8 cellular contexts compared by ENCODE assay signal in the genomic region with DNA sequence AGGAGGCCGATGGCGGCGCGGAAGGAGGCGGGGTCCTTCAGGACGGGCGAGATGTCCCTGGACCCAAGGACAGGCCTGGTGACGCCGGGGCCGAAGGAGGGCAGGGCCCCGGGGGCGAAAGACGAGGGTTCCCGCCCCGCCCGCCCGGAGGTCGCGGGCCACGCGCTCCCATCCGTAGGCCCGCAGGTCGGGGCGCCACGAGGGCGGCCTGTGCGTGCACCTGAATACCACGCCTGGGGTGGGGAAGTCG. TPM values are rescaled to one million over a fixed set of nuclear protein-coding genes. Genes with fewer than 3 reads are reported as not detected.
DNase-seq lines count a peak whose midpoint lies in the region; ATAC-seq and TF ChIP-seq lines count a peak whose summit lies in the region.

No MANE protein-coding gene starts in this region.

- no peaks in the 10 kb centered on the region for H3F3A ChIP-seq in PC-3 (ENCODE audit: low read length, unreplicated experiment)

- peak overlapping the region; percentile 89 for H3K4me3 Mint-ChIP-seq in stimulated activated naive CD8-positive, alpha-beta T cell treated with anti-CD3 and anti-CD28 coated beads, Interleukin-15, Interleukin-2, amounts not matched to agents 100 ng/mL and 50 ng/mL, for 24 hours

- peaks cover 24% of the 10 kb centered on the region for H3K79me2 ChIP-seq in PC-3 (ENCODE audit: low read length)

- intact Hi-C loops in PC-3 (cut with micrococcal nuclease) = loop anchor here (10.0 kb wide), 1 partner anchor 353 kb away; no protein-coding TSS in a partner anchor
- intact Hi-C loops in esophagus squamous epithelium (cut with DNase I) = loop anchor here (5.0 to 10.0 kb wide), 2 partner anchors 46 to 353 kb away; a partner anchor contains a TSS

- H3K27me3 ChIP-seq in PC-3 (ENCODE audit: low read length) (no peaks in the 10 kb centered on the region), esophagus squamous epithelium (no peaks in the 10 kb centered on the region)

- no peaks in the 10 kb centered on the region for H3K27me3 Mint-ChIP-seq in stimulated activated naive CD8-positive, alpha-beta T cell treated with anti-CD3 and anti-CD28 coated beads, Interleukin-15, Interleukin-2, amounts not matched to agents 100 ng/mL and 50 ng/mL, for 24 hours

- no peak for DNase-seq in stimulated activated naive CD8-positive, alpha-beta T cell treated with anti-CD3 and anti-CD28 coated beads, Interleukin-15, Interleukin-2, amounts not matched to agents 100 U/mL and 50 U/mL, for 24 hours
- DNase-seq in PC-3 (no peak), esophagus squamous epithelium (lab: John Stamatoyannopoulos, UW) (no peak), skeletal muscle cell (ENCODE audit: low read depth) (no peak), NCI-H1417 treated with DMSO at 0.1 percent for 48 hours (lab: John Stamatoyannopoulos, UW) (no peak), H4 (ENCODE audit: low spot score) (no peak)

- TF ChIP-seq CTCF in PC-3 (conservative IDR thresholded peaks at IDR 0.05; ENCODE audit: low read depth, low read length) (no peak), esophagus squamous epithelium (IDR thresholded peaks at IDR 0.05) (no peak)

- H3K36me3 ChIP-seq in PC-3 (ENCODE audit: low read depth, low read length) (peaks cover 7% of the 10 kb centered on the region; the same call in 1 of the 2 replicates), esophagus squamous epithelium (peaks cover 7 to 27% (median 14%) of the 10 kb centered on the region in 3 donors)

- no TSS peak for BruUV-seq in PC-3 (replicated peaks; lab: Mats Ljungman, UMichigan)

- no peaks in the 10 kb centered on the region for H3K9me3 ChIP-seq in PC-3 (ENCODE audit: low read length)
- no peaks in the 10 kb centered on the region for H3K9me3 ChIP-seq in esophagus squamous epithelium

- H4K20me1 ChIP-seq in PC-3 (ENCODE audit: low read length) = 0 out of 2 replicates have a peak, but pooled peaks cover 4% of the 10 kb centered on the region

- H3K9ac ChIP-seq in PC-3 (ENCODE audit: low read length) = peak overlapping the region; percentile 95

- no peaks in the 10 kb centered on the region for H3K9me3 Mint-ChIP-seq in stimulated activated naive CD8-positive, alpha-beta T cell treated with anti-CD3 and anti-CD28 coated beads, Interleukin-15, Interleukin-2, amounts not matched to agents 100 ng/mL and 50 ng/mL, for 24 hours

- TF ChIP-seq POLR2A in esophagus squamous epithelium (IDR thresholded peaks at IDR 0.05) = no peak

- peaks cover 24% of the 10 kb centered on the region for H3K36me3 Mint-ChIP-seq in stimulated activated naive CD8-positive, alpha-beta T cell treated with anti-CD3 and anti-CD28 coated beads, Interleukin-15, Interleukin-2, amounts not matched to agents 100 ng/mL and 50 ng/mL, for 24 hours (ENCODE audit: low read depth)

- H3K27ac Mint-ChIP-seq in stimulated activated naive CD8-positive, alpha-beta T cell treated with anti-CD3 and anti-CD28 coated beads, Interleukin-15, Interleukin-2, amounts not matched to agents 100 ng/mL and 50 ng/mL, for 24 hours = peak overlapping the region; percentile 94

- no peak for ATAC-seq in stimulated activated naive CD8-positive, alpha-beta T cell treated with anti-CD3 and anti-CD28 coated beads, Interleukin-15, Interleukin-2, amounts not matched to agents 100 U/mL and 50 U/mL, for 24 hours
- ATAC-seq in PC-3 = no peak
- no peak for ATAC-seq in HG02938 (IDR thresholded peaks at IDR 0.05; ENCODE audit: unreplicated experiment)

- peak overlapping the region; percentile 76 for H3K4me3 ChIP-seq in PC-3 (ENCODE audit: low read length)
- peak overlapping the region; percentile 64 to 99 (median 74) for H3K4me3 ChIP-seq in esophagus squamous epithelium
- peak overlapping the region; percentile 65 for H3K4me3 ChIP-seq in skeletal muscle cell (ENCODE audit: low read depth, low read length)

- no CpG with 5 or more reads among the region's 30 CpGs for WGBS in esophagus squamous epithelium, 2 donors

- H3K4me1 Mint-ChIP-seq in stimulated activated naive CD8-positive, alpha-beta T cell treated with anti-CD3 and anti-CD28 coated beads, Interleukin-15, Interleukin-2, amounts not matched to agents 100 ng/mL and 50 ng/mL, for 24 hours (ENCODE audit: low read depth) = peaks cover 25% of the 10 kb centered on the region

- CTCF ChIA-PET in PC-3 (lab: Charles Lee) = interaction anchor here (1.8 kb wide), 1 partner anchor 46 kb away, joined by 5 read pairs; a partner anchor contains a TSS

- H3K4me1 ChIP-seq in PC-3 (ENCODE audit: insufficient read depth, low read length) = peaks cover 10% of the 10 kb centered on the region
- peaks cover 30 to 66% (median 39%) of the 10 kb centered on the region in 3 donors for H3K4me1 ChIP-seq in esophagus squamous epithelium

- H2AFZ ChIP-seq in PC-3 (ENCODE audit: low read length) = peak overlapping the region; percentile 78; the same call in 1 of the 2 replicates

- peak overlapping the region; percentile 93 for H3K4me2 ChIP-seq in PC-3 (ENCODE audit: low read length)

- H3K27ac ChIP-seq in PC-3 (ENCODE audit: low read length) (peak overlapping the region; percentile 73), esophagus squamous epithelium (peak overlapping the region; percentile 92 to 98 (median 94))

- H3K9me2 ChIP-seq in PC-3 (replicated peaks; ENCODE audit: low read length) = no peaks in the 10 kb centered on the region

- POLR2A ChIA-PET in PC-3 (lab: Charles Lee; ENCODE audit: unreplicated experiment) = no interaction called here

RNA-seq across cellular contexts. Expression of a gene that starts 0.2 kb away (rescaled TPM):
- total RNA-seq in PC-3 (2014; rRNA removed) (346 and 350 TPM in 2 replicates), esophagus squamous epithelium (100 to 1,000 TPM; 186 to 314 (median 250) TPM)
- 401 and 554 TPM in 2 replicates for total RNA-seq in H4 (2014; rRNA removed; shearing (Covaris generic))

RNA-seq across cellular contexts. Expression of a gene that starts 7.9 kb away (rescaled TPM):
- total RNA-seq in PC-3 (2014; rRNA removed) = 43.0 and 76.6 TPM in 2 replicates
- 10 to 100 TPM in 3 of 4 donors, 1 to 10 TPM in 1; 7.7 to 20.7 (median 11.2) TPM for total RNA-seq in esophagus squamous epithelium
- total RNA-seq in H4 (2014; rRNA removed; shearing (Covaris generic)) = 26.4 and 27.0 TPM in 2 replicates

RNA-seq across cellular contexts. Expression of a gene that starts 26.5 kb away (rescaled TPM):
- total RNA-seq in PC-3 (2014; rRNA removed) (180 and 251 TPM in 2 replicates), esophagus squamous epithelium (100 to 1,000 TPM in 2 of 4 donors, 10 to 100 TPM in 2; 46.0 to 131 (median 103) TPM)
- total RNA-seq in H4 (2014; rRNA removed; shearing (Covaris generic)) = 35.6 and 47.1 TPM in 2 replicates

RNA-seq across cellular contexts. Expression of a gene that starts 45.2 kb away (rescaled TPM):
- total RNA-seq in PC-3 (2014; rRNA removed) (18.3 and 25.5 TPM in 2 replicates), esophagus squamous epithelium (10 to 100 TPM in 3 of 4 donors, 1 to 10 TPM in 1; 9.5 to 24.2 (median 20.5) TPM)
- 18.2 and 22.7 TPM in 2 replicates for total RNA-seq in H4 (2014; rRNA removed; shearing (Covaris generic))

RNA-seq across cellular contexts. Expression of a gene that starts 45.4 kb away (rescaled TPM):
- total RNA-seq in PC-3 (2014; rRNA removed) (42.0 and 77.5 TPM in 2 replicates), esophagus squamous epithelium (10 to 100 TPM; 20.7 to 29.7 (median 24.7) TPM)
- 50.7 and 54.2 TPM in 2 replicates for total RNA-seq in H4 (2014; rRNA removed; shearing (Covaris generic))
